In the genomic region with DNA sequence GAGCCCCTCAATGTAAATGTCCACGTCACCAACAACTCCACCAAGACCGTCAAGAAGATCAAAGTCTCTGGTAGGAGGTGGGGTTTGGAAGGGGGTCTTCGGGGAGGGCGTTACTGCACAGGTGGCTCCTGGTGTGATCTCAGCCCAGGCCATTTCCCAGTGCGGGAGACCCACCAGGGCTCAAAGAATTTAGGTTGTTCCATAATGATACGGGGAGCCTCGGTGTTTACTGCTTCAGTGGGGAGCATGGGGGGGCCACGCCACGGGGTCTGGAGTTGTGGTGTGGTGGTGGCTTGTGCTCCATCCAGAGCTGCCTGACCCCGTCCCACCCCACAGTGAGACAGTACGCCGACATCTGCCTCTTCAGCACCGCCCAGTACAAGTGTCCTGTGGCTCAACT, we compare ENCODE assay signal across 26 cellular contexts. TPM values are rescaled to one million over a fixed set of nuclear protein-coding genes. Genes with fewer than 3 reads are reported as not detected.
DNase-seq lines count a peak whose midpoint lies in the region; ATAC-seq and TF ChIP-seq lines count a peak whose summit lies in the region.
"Had no signal": no experiment of that assay in that cellular context is flagged by ENCODE, and none has a peak within 500 bp of the region (broad histone marks: within the 10 kb centered on the region; RNA-seq: fewer than 3 reads in every experiment).

No MANE protein-coding gene starts in this region.

- H3K36me3 ChIP-seq in neutrophil, result peaks cover 78% of the 10 kb centered on the region

- H3K4me1 ChIP-seq in neutrophil (ENCODE audit: control insufficient read depth in 1 of 2, insufficient read depth in 1 of 2, low read depth in 1 of 2, low read length in 1 of 2), result peaks cover 66 to 71% of the 10 kb centered on the region in 2 experiments

- POLR2A ChIA-PET in activated CD4-positive, alpha-beta T cell treated with anti-CD3 and anti-CD28 coated beads, Interleukin-2, amount 10 ng/mL, durations not matched to agents 7 days and 5 days (lab: Charles Lee), result no interaction called here

- no peak for TF ChIP-seq CTCF in CD14-positive monocyte (IDR thresholded peaks at IDR 0.05)
- no peak for TF ChIP-seq CTCF in neutrophil (IDR thresholded peaks at IDR 0.05)

- DNase-seq in activated CD4-positive, alpha-beta T cell treated with anti-CD3 and anti-CD28 coated beads, Interleukin-2, amount 10 ng/mL, durations not matched to agents 7 days and 5 days, result no peak
- DNase-seq in activated CD4-positive, alpha-beta T cell treated with anti-CD3 and anti-CD28 coated beads for 4 hours, result no peak
- no peak for DNase-seq in CD14-positive monocyte (ENCODE audit: low spot score)
- no peak for DNase-seq in NCI-H748 treated with DMSO at 0.1 percent for 48 hours (lab: John Stamatoyannopoulos, UW)
- DNase-seq in AG20443 (ENCODE audit: low spot score), result no peak
- DNase-seq: ACHN; CD4-positive, alpha-beta T cell; GM23248; H9; Kasumi-1; NCI-H1092 treated with DMSO at 0.1 percent for 48 hours; NCI-H1436; NCI-H187 treated with DMSO at 0.1 percent for 48 hours; NCI-H2171 treated with DMSO at 0.1 percent for 48 hours; NCI-H446; NCI-H524 treated with DMSO at 0.1 percent for 48 hours; NCI-H82; Right ventricle myocardium superior; RPMI8226 had no signal

- H3K36me3 Mint-ChIP-seq in activated CD4-positive, alpha-beta T cell treated with anti-CD3 and anti-CD28 coated beads, Interleukin-2, amount 10 ng/mL, durations not matched to agents 7 days and 5 days (ENCODE audit: low read depth), result peaks cover 60% of the 10 kb centered on the region
- peaks cover 72 to 84% of the 10 kb centered on the region in 2 donors for H3K36me3 Mint-ChIP-seq in CD14-positive monocyte
- H3K36me3 Mint-ChIP-seq in dendritic cell treated with granulocyte-macrophage colony-stimulating factor and Interleukin-4, amounts not matched to agents 40 ng/mL and 50 ng/mL, for 4 days (ENCODE audit: low read depth), result peaks cover 100% of the 10 kb centered on the region

- intact Hi-C loops in CD14-positive monocyte (cut with micrococcal nuclease), result no loop called here
- intact Hi-C loops in dendritic cell treated with granulocyte-macrophage colony-stimulating factor and Interleukin-4, amounts not matched to agents 40 ng/mL and 50 ng/mL, for 4 days (cut with micrococcal nuclease), result no loop called here

- H3K27me3 ChIP-seq in neutrophil, result no peaks in the 10 kb centered on the region

- H3K27ac ChIP-seq in neutrophil, result peak overlapping the region; percentile 100
- H3K27ac ChIP-seq: 22Rv1, GM23248 had no signal

- H3K9me3 Mint-ChIP-seq in activated CD4-positive, alpha-beta T cell treated with anti-CD3 and anti-CD28 coated beads, Interleukin-2, amount 10 ng/mL, durations not matched to agents 7 days and 5 days, result no peaks in the 10 kb centered on the region
- no peaks in the 10 kb centered on the region for H3K9me3 Mint-ChIP-seq in CD14-positive monocyte
- H3K9me3 Mint-ChIP-seq in dendritic cell treated with granulocyte-macrophage colony-stimulating factor and Interleukin-4, amounts not matched to agents 40 ng/mL and 50 ng/mL, for 4 days, result no peaks in the 10 kb centered on the region
- H3K9me3 Mint-ChIP-seq: CD4-positive, alpha-beta T cell; H9 had no signal

- peaks cover 52% of the 10 kb centered on the region for H3K4me1 Mint-ChIP-seq in activated CD4-positive, alpha-beta T cell treated with anti-CD3 and anti-CD28 coated beads, Interleukin-2, amount 10 ng/mL, durations not matched to agents 7 days and 5 days
- peaks cover 46% of the 10 kb centered on the region for H3K4me1 Mint-ChIP-seq in CD14-positive monocyte
- peaks cover 84% of the 10 kb centered on the region for H3K4me1 Mint-ChIP-seq in dendritic cell treated with granulocyte-macrophage colony-stimulating factor and Interleukin-4, amounts not matched to agents 40 ng/mL and 50 ng/mL, for 4 days (ENCODE audit: low read depth)
- H3K4me1 Mint-ChIP-seq: H9 had no signal

- CTCF ChIA-PET in activated CD4-positive, alpha-beta T cell treated with anti-CD3 and anti-CD28 coated beads, Interleukin-2, amount 10 ng/mL, durations not matched to agents 7 days and 5 days (lab: Charles Lee), result no interaction called here

- no peaks in the 10 kb centered on the region for H3K27me3 Mint-ChIP-seq in activated CD4-positive, alpha-beta T cell treated with anti-CD3 and anti-CD28 coated beads, Interleukin-2, amount 10 ng/mL, durations not matched to agents 7 days and 5 days
- H3K27me3 Mint-ChIP-seq in CD14-positive monocyte (ENCODE audit: low read depth in 3 of 3), result peaks cover 0 to 2% (median 0%) of the 10 kb centered on the region in 3 donors
- no peaks in the 10 kb centered on the region for H3K27me3 Mint-ChIP-seq in dendritic cell treated with granulocyte-macrophage colony-stimulating factor and Interleukin-4, amounts not matched to agents 40 ng/mL and 50 ng/mL, for 4 days
- H3K27me3 Mint-ChIP-seq: CD4-positive, alpha-beta T cell had no signal

- peak overlapping the region; percentile 63 for H3K27ac Mint-ChIP-seq in activated CD4-positive, alpha-beta T cell treated with anti-CD3 and anti-CD28 coated beads, Interleukin-2, amount 10 ng/mL, durations not matched to agents 7 days and 5 days
- peak overlapping the region in 4 of 7 donors; percentile 54 to 68 (median 62) for H3K27ac Mint-ChIP-seq in CD14-positive monocyte
- peak overlapping the region; percentile 34 for H3K27ac Mint-ChIP-seq in dendritic cell treated with granulocyte-macrophage colony-stimulating factor and Interleukin-4, amounts not matched to agents 40 ng/mL and 50 ng/mL, for 4 days
- H3K27ac Mint-ChIP-seq: CD4-positive, alpha-beta T cell; H9 had no signal

- peak overlapping the region; percentile 58 to 63 for H3K4me3 ChIP-seq in neutrophil (ENCODE audit: low read depth in 1 of 2, low read length in 1 of 2)
- H3K4me3 ChIP-seq: GM23248, K562 had no signal

- no peaks in the 10 kb centered on the region for H3K9me3 ChIP-seq in neutrophil

- H3K4me3 Mint-ChIP-seq in activated CD4-positive, alpha-beta T cell treated with anti-CD3 and anti-CD28 coated beads, Interleukin-2, amount 10 ng/mL, durations not matched to agents 7 days and 5 days, result no peak overlapping the region
- no peak overlapping the region for H3K4me3 Mint-ChIP-seq in CD14-positive monocyte
- H3K4me3 Mint-ChIP-seq in dendritic cell treated with granulocyte-macrophage colony-stimulating factor and Interleukin-4, amounts not matched to agents 40 ng/mL and 50 ng/mL, for 4 days, result no peak overlapping the region
- H3K4me3 Mint-ChIP-seq: CD4-positive, alpha-beta T cell; H9 had no signal

- no peak for ATAC-seq in GM21723 (IDR thresholded peaks at IDR 0.05; ENCODE audit: unreplicated experiment)
- ATAC-seq: K562 had no signal

RNA-seq across cellular contexts. Expression of a gene that starts 7.8 kb away (rescaled TPM):
- total RNA-seq in activated CD4-positive, alpha-beta T cell treated with anti-CD3 and anti-CD28 coated beads, Interleukin-2, amount 10 ng/mL, durations not matched to agents 7 days and 5 days, result 100 to 1,000 TPM; 323 to 336 TPM
- 100 to 1,000 TPM; 134 to 150 TPM for polyA plus RNA-seq in CD14-positive monocyte

RNA-seq across cellular contexts. Expression of a gene that starts 13.0 kb away (rescaled TPM):
- 10 to 100 TPM; 19.6 to 23.6 TPM for total RNA-seq in activated CD4-positive, alpha-beta T cell treated with anti-CD3 and anti-CD28 coated beads, Interleukin-2, amount 10 ng/mL, durations not matched to agents 7 days and 5 days
- polyA plus RNA-seq in CD14-positive monocyte, result 10 to 100 TPM; 22.1 to 25.5 TPM

RNA-seq across cellular contexts. Expression of a gene that starts 14.3 kb away (rescaled TPM):
- total RNA-seq in activated CD4-positive, alpha-beta T cell treated with anti-CD3 and anti-CD28 coated beads, Interleukin-2, amount 10 ng/mL, durations not matched to agents 7 days and 5 days, result 10 to 100 TPM; 61.6 to 73.2 TPM
- polyA plus RNA-seq in CD14-positive monocyte, result 1 to 10 TPM; 1.3 to 2.6 TPM

RNA-seq across cellular contexts. Expression of a gene that starts 21.4 kb away (rescaled TPM):
- under 1 TPM in 1 of 2 experiments, not detected in 1; 0.07 TPM for total RNA-seq in activated CD4-positive, alpha-beta T cell treated with anti-CD3 and anti-CD28 coated beads, Interleukin-2, amount 10 ng/mL, durations not matched to agents 7 days and 5 days
- polyA plus RNA-seq in CD14-positive monocyte, result 1 to 10 TPM in 1 of 2 donors, under 1 TPM in 1; 0.97 to 1.2 TPM
- total RNA-seq: M059J, Right ventricle myocardium superior, SK-MEL-5 had no signal
- polyA plus RNA-seq: K562 had no signal

RNA-seq across cellular contexts. Expression of a gene that starts 21.5 kb away (rescaled TPM):
- total RNA-seq in activated CD4-positive, alpha-beta T cell treated with anti-CD3 and anti-CD28 coated beads, Interleukin-2, amount 10 ng/mL, durations not matched to agents 7 days and 5 days, result 1 to 10 TPM in 1 of 2 experiments, under 1 TPM in 1; 0.94 to 1.6 TPM
- polyA plus RNA-seq in CD14-positive monocyte, result 100 to 1,000 TPM in 1 of 2 donors, 10 to 100 TPM in 1; 68.1 to 103 TPM
